Comparison of ENCODE assay signal across 8 cellular contexts in the genomic region with DNA sequence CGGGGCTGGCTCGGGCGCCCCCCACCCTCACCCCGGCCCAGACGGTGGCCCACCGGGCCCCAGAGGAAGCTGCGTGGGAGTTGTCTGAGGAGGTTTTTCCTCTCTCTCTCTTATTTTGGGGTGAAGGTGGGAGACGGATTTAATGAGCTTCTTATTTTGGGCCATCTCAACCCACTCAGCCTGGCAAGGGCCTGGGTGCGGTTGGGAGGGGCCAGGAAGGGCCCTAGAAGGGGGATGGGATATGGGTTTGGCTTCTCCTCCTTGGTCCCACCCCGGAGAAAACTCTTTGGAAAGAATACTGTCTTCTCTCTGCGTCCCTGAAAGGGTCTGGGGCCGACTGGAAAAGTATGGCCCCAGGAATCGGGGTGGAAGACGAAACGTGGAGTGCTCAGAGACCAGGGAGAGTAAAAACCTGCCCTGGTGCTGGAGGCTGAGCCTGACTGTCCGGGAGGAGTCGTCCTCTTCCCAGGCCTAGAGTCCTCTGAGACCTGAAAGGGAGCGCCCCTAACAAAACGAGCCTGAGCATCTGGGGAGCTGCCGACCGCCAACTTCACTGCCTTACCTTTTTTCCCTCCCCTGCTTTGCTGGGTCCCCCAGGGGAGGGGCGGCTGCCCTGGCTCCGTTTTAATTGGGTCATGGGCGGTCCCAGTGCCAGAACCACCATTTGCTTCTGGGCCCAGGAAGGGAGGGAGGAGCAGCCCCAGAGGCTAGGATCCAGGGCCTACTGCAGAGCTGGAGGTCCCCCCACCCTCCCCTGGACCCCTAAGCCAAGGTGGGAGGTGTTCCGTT. TPM values are rescaled to one million over a fixed set of nuclear protein-coding genes. Genes with fewer than 3 reads are reported as not detected.
DNase-seq lines count a peak whose midpoint lies in the region; ATAC-seq, FAIRE-seq and TF ChIP-seq lines count a peak whose summit lies in the region.

No MANE protein-coding gene starts in this region.

- peaks cover 18% of the 10 kb centered on the region for H3K36me3 Mint-ChIP-seq in activated T-helper 1 cell treated with anti-CD3 and anti-CD28 coated beads, Interleukin-12 subunit alpha, Interleukin-12 subunit beta, Interleukin-2, Interleukin-4 antibody, amounts not matched to agents 30 ng/mL and 10 ng/mL and 1 ng/mL, durations not matched to agents 14 hours and 24 hours and 36 hours (ENCODE audit: low read depth)

- no peaks in the 10 kb centered on the region for H3K9me3 ChIP-seq in HUES64 (ENCODE audit: insufficient read depth, low read depth, low read length)

- peak overlapping the region; percentile 87 for H3K9ac ChIP-seq in HUES64 (ENCODE audit: low read depth, low read length)

- FAIRE-seq in GM12891 (lab: Jason Lieb, UNC), result no peak

- H3K4me1 Mint-ChIP-seq in activated T-helper 1 cell treated with anti-CD3 and anti-CD28 coated beads, Interleukin-12 subunit alpha, Interleukin-12 subunit beta, Interleukin-2, Interleukin-4 antibody, amounts not matched to agents 30 ng/mL and 10 ng/mL and 1 ng/mL, durations not matched to agents 14 hours and 24 hours and 36 hours (ENCODE audit: low read depth), result peaks cover 5% of the 10 kb centered on the region

- peak overlapping the region; percentile 40; the same call in 1 of the 2 replicates for H3K27ac ChIP-seq in HUES64 (ENCODE audit: low read depth, low read length)
- H3K27ac ChIP-seq in brain microvascular endothelial cell, result peak overlapping the region; percentile 89
- H3K27ac ChIP-seq in substantia nigra (ENCODE audit: low read depth, low read length, poor library complexity, severe bottlenecking), result peak overlapping the region; percentile 59

- H3K27ac Mint-ChIP-seq in activated T-helper 1 cell treated with anti-CD3 and anti-CD28 coated beads, Interleukin-12 subunit alpha, Interleukin-12 subunit beta, Interleukin-2, Interleukin-4 antibody, amounts not matched to agents 30 ng/mL and 10 ng/mL and 1 ng/mL, durations not matched to agents 14 hours and 24 hours and 36 hours, result no peak overlapping the region

- peak overlapping the region; percentile 79 for H3K4me3 ChIP-seq in HUES64 (ENCODE audit: low read length)
- peak overlapping the region; percentile 93 for H3K4me3 ChIP-seq in brain microvascular endothelial cell (ENCODE audit: low read depth, low read length)

- H3K27me3 ChIP-seq in HUES64 (ENCODE audit: insufficient read depth, low read length) (peaks cover 15% of the 10 kb centered on the region), brain microvascular endothelial cell (replicated peaks) (no peaks in the 10 kb centered on the region)

- DNase-seq in brain microvascular endothelial cell (no peak), kidney tubule cell (ENCODE audit: low spot score) (peak; percentile 59), substantia nigra (lab: John Stamatoyannopoulos, UW) (peak in 8 of 49 donors; percentile 11 to 47 (median 26)), islet precursor cell (no peak), GM12891 (ENCODE audit: insufficient read length, low spot score) (no peak)
- DNase-seq in activated T-helper 1 cell treated with anti-CD3 and anti-CD28 coated beads, Interleukin-12 subunit alpha, Interleukin-12 subunit beta, Interleukin-2, Interleukin-4 antibody, amounts not matched to agents 30 ng/mL and 10 ng/mL and 1 ng/mL, durations not matched to agents 14 hours and 24 hours and 36 hours (ENCODE audit: low spot score), result no peak

- intact Hi-C loops in activated T-helper 1 cell treated with anti-CD3 and anti-CD28 coated beads, Interleukin-12 subunit alpha, Interleukin-12 subunit beta, Interleukin-2, Interleukin-4 antibody, amounts not matched to agents 30 ng/mL and 10 ng/mL and 1 ng/mL, durations not matched to agents 14 hours and 24 hours and 36 hours (cut with micrococcal nuclease), result no loop called here

- peaks cover 13% of the 10 kb centered on the region for H3K27me3 Mint-ChIP-seq in activated T-helper 1 cell treated with anti-CD3 and anti-CD28 coated beads, Interleukin-12 subunit alpha, Interleukin-12 subunit beta, Interleukin-2, Interleukin-4 antibody, amounts not matched to agents 30 ng/mL and 10 ng/mL and 1 ng/mL, durations not matched to agents 14 hours and 24 hours and 36 hours (ENCODE audit: insufficient read depth)

- no peaks in the 10 kb centered on the region for H3K9me3 Mint-ChIP-seq in activated T-helper 1 cell treated with anti-CD3 and anti-CD28 coated beads, Interleukin-12 subunit alpha, Interleukin-12 subunit beta, Interleukin-2, Interleukin-4 antibody, amounts not matched to agents 30 ng/mL and 10 ng/mL and 1 ng/mL, durations not matched to agents 14 hours and 24 hours and 36 hours

- H3K4me3 Mint-ChIP-seq in activated T-helper 1 cell treated with anti-CD3 and anti-CD28 coated beads, Interleukin-12 subunit alpha, Interleukin-12 subunit beta, Interleukin-2, Interleukin-4 antibody, amounts not matched to agents 30 ng/mL and 10 ng/mL and 1 ng/mL, durations not matched to agents 14 hours and 24 hours and 36 hours, result no peak overlapping the region

- 28% methylated on average over 19 of the region's 25 CpGs for WGBS in HUES64

- H3K4me1 ChIP-seq in HUES64 (ENCODE audit: insufficient read depth, low read length), result peaks cover 23% of the 10 kb centered on the region

- TF ChIP-seq POLR2A in GM12891 (IDR thresholded peaks at IDR 0.05; ENCODE audit: low read depth, low read length), result no peak

- in situ Hi-C loops in brain microvascular endothelial cell (cut with HindIII; ENCODE audit: low pct_ligation_motif_present, low sequenced_read_pairs), result no loop called here

- peak; percentile 1 for TF ChIP-seq CTCF in brain microvascular endothelial cell (IDR thresholded peaks at IDR 0.05; ENCODE audit: low read depth, low read length, missing control alignments)

- H3K36me3 ChIP-seq in HUES64 (ENCODE audit: insufficient read depth, low read length), result peaks cover 47% of the 10 kb centered on the region
- peaks cover 64% of the 10 kb centered on the region for H3K36me3 ChIP-seq in brain microvascular endothelial cell (replicated peaks)

- no peak for ATAC-seq in HG03378 (IDR thresholded peaks at IDR 0.05; ENCODE audit: unreplicated experiment)

TF ChIP-seq in GM12891, 5 proteins besides CTCF, POLR2A, EP300 and RAD21:
- TF ChIP-seq POU2F2 (IDR thresholded peaks at IDR 0.05; ENCODE audit: low read depth, low read length) (no peak), PAX5 (IDR thresholded peaks at IDR 0.05; ENCODE audit: insufficient read depth, low read length, severe bottlenecking) (no peak), SPI1 (IDR thresholded peaks at IDR 0.05; ENCODE audit: low read depth, low read length) (no peak), POLR2AphosphoS5 (IDR thresholded peaks at IDR 0.05; ENCODE audit: low read depth, low read length) (no peak), TAF1 (IDR thresholded peaks at IDR 0.05; ENCODE audit: low read depth, low read length) (no peak)

RNA-seq across cellular contexts. Expression of gene MMP14, which starts 1.6 kb away (rescaled TPM):
- polyA plus RNA-seq in HUES64 (2013, experiment 1 of 2), result 34.2 TPM
- 40.1 TPM for polyA plus RNA-seq in HUES64 (2013, experiment 2 of 2)
- 1.5 and 2.6 TPM in 2 replicates for total RNA-seq in activated T-helper 1 cell treated with anti-CD3 and anti-CD28 coated beads, Interleukin-12 subunit alpha, Interleukin-12 subunit beta, Interleukin-2, Interleukin-4 antibody, amounts not matched to agents 30 ng/mL and 10 ng/mL and 1 ng/mL, durations not matched to agents 14 hours and 24 hours and 36 hours
- 1.3 TPM for polyA plus RNA-seq in GM12891 (2012; ENCODE audit: low read depth, missing spikeins)

RNA-seq across cellular contexts. Expression of gene MRPL52, which starts 8.3 kb away (rescaled TPM):
- 154 TPM for polyA plus RNA-seq in HUES64 (2013, experiment 1 of 2)
- 177 TPM for polyA plus RNA-seq in HUES64 (2013, experiment 2 of 2)
- 187 and 196 TPM in 2 replicates for total RNA-seq in activated T-helper 1 cell treated with anti-CD3 and anti-CD28 coated beads, Interleukin-12 subunit alpha, Interleukin-12 subunit beta, Interleukin-2, Interleukin-4 antibody, amounts not matched to agents 30 ng/mL and 10 ng/mL and 1 ng/mL, durations not matched to agents 14 hours and 24 hours and 36 hours
- polyA plus RNA-seq in GM12891 (2012; ENCODE audit: low read depth, missing spikeins), result 188 TPM

RNA-seq across cellular contexts. Expression of gene SLC7A7, which starts 22.7 kb away (rescaled TPM):
- 3.2 TPM for polyA plus RNA-seq in HUES64 (2013, experiment 1 of 2)
- 4.9 TPM for polyA plus RNA-seq in HUES64 (2013, experiment 2 of 2)
- total RNA-seq in activated T-helper 1 cell treated with anti-CD3 and anti-CD28 coated beads, Interleukin-12 subunit alpha, Interleukin-12 subunit beta, Interleukin-2, Interleukin-4 antibody, amounts not matched to agents 30 ng/mL and 10 ng/mL and 1 ng/mL, durations not matched to agents 14 hours and 24 hours and 36 hours, result 0.61 TPM in 1 of 2 replicates, not detected in the other
- 35.4 TPM for polyA plus RNA-seq in GM12891 (2012; ENCODE audit: low read depth, missing spikeins)

RNA-seq across cellular contexts. Expression of gene LRP10, which starts 33.6 kb away (rescaled TPM):
- 13.0 TPM for polyA plus RNA-seq in HUES64 (2013, experiment 1 of 2)
- polyA plus RNA-seq in HUES64 (2013, experiment 2 of 2), result 12.5 TPM
- 44.6 and 46.0 TPM in 2 replicates for total RNA-seq in activated T-helper 1 cell treated with anti-CD3 and anti-CD28 coated beads, Interleukin-12 subunit alpha, Interleukin-12 subunit beta, Interleukin-2, Interleukin-4 antibody, amounts not matched to agents 30 ng/mL and 10 ng/mL and 1 ng/mL, durations not matched to agents 14 hours and 24 hours and 36 hours
- polyA plus RNA-seq in GM12891 (2012; ENCODE audit: low read depth, missing spikeins), result 31.2 TPM

RNA-seq across cellular contexts. Expression of gene REM2, which starts 45.1 kb away (rescaled TPM):
- polyA plus RNA-seq in HUES64 (2013, experiment 1 of 2), result 0.50 TPM
- 1.1 TPM for polyA plus RNA-seq in HUES64 (2013, experiment 2 of 2)
- total RNA-seq in activated T-helper 1 cell treated with anti-CD3 and anti-CD28 coated beads, Interleukin-12 subunit alpha, Interleukin-12 subunit beta, Interleukin-2, Interleukin-4 antibody, amounts not matched to agents 30 ng/mL and 10 ng/mL and 1 ng/mL, durations not matched to agents 14 hours and 24 hours and 36 hours, result 0.39 TPM in 1 of 2 replicates, not detected in the other
- 0.76 TPM for polyA plus RNA-seq in GM12891 (2012; ENCODE audit: low read depth, missing spikeins)
